ENCODE assay signal across 29 cellular contexts in genomic region chr5:91794856-91795548, GRCh38.
"Had no signal": no experiment of that assay in that cellular context is flagged by ENCODE, and none has a peak within 500 bp of the region (broad histone marks: within the 10 kb centered on the region; RNA-seq: fewer than 3 reads in every experiment).

No MANE protein-coding gene starts in this region.

- FAIRE-seq: astrocyte, endothelial cell of umbilical vein, islet of Langerhans had no signal

- H3K36me3 Mint-ChIP-seq: activated naive CD4-positive, alpha-beta T cell treated with anti-CD3 and anti-CD28 coated beads, Interleukin-2, amount 10 ng/mL, durations not matched to agents 7 days and 5 days; activated naive CD8-positive, alpha-beta T cell treated with anti-CD3 and anti-CD28 coated beads, Interleukin-2, amount 10 ng/mL, durations not matched to agents 7 days and 5 days; natural killer cell; neural progenitor cell had no signal

- DNase-seq: activated CD4-positive, alpha-beta memory T cell treated with anti-CD3 and anti-CD28 coated beads, Interleukin-2, amount 10 ng/mL, durations not matched to agents 7 days and 5 days; activated CD4-positive, alpha-beta T cell treated with anti-CD3 and anti-CD28 coated beads for 1 hour; activated CD4-positive, alpha-beta T cell treated with anti-CD3 and anti-CD28 coated beads, Interleukin-2, amount 10 ng/mL, durations not matched to agents 7 days and 5 days; activated CD8-positive, alpha-beta memory T cell treated with anti-CD3 and anti-CD28 coated beads, Interleukin-2, amount 50 U/mL, for 48 hours; activated gamma-delta T cell; activated naive CD4-positive, alpha-beta T cell treated with anti-CD3 and anti-CD28 coated beads, Interleukin-2, amount 10 ng/mL, durations not matched to agents 7 days and 5 days; activated naive CD8-positive, alpha-beta T cell treated with anti-CD3 and anti-CD28 coated beads, Interleukin-2, amount 10 ng/mL, durations not matched to agents 7 days and 5 days; activated T-cell treated with anti-CD3 and anti-CD28 coated beads, Interleukin-2, amount 50 U/mL, for 24 hours; amniotic stem cell; cortex of kidney; foreskin melanocyte; left ventricle myocardium inferior; mesendoderm; natural killer cell; occipital lobe; stimulated activated CD4-positive, alpha-beta T cell treated with anti-CD3 and anti-CD28 coated beads, Interleukin-15, amount 100 ng/mL, for 24 hours; stimulated activated CD4-positive, alpha-beta T cell treated with anti-CD3 and anti-CD28 coated beads, Interleukin-2, amount 100 ng/mL, for 24 hours; stimulated activated naive CD4-positive, alpha-beta T cell; T-helper 2 cell; tibial artery; upper lobe of right lung had no signal

- H3K4me3 Mint-ChIP-seq: activated CD4-positive, alpha-beta memory T cell treated with anti-CD3 and anti-CD28 coated beads, Interleukin-2, amount 10 ng/mL, durations not matched to agents 7 days and 5 days; activated CD4-positive, alpha-beta T cell treated with anti-CD3 and anti-CD28 coated beads, Interleukin-2, amount 10 ng/mL, durations not matched to agents 7 days and 5 days; activated naive CD4-positive, alpha-beta T cell treated with anti-CD3 and anti-CD28 coated beads, Interleukin-2, amount 10 ng/mL, durations not matched to agents 7 days and 5 days; activated naive CD8-positive, alpha-beta T cell treated with anti-CD3 and anti-CD28 coated beads, Interleukin-2, amount 10 ng/mL, durations not matched to agents 7 days and 5 days; activated T-cell treated with anti-CD3 and anti-CD28 coated beads, Interleukin-2, amount 50 U/mL, for 24 hours; natural killer cell; neural progenitor cell had no signal

- H3K27ac Mint-ChIP-seq: activated CD4-positive, alpha-beta memory T cell treated with anti-CD3 and anti-CD28 coated beads, Interleukin-2, amount 10 ng/mL, durations not matched to agents 7 days and 5 days; activated CD4-positive, alpha-beta T cell treated with anti-CD3 and anti-CD28 coated beads, Interleukin-2, amount 10 ng/mL, durations not matched to agents 7 days and 5 days; activated naive CD4-positive, alpha-beta T cell treated with anti-CD3 and anti-CD28 coated beads, Interleukin-2, amount 10 ng/mL, durations not matched to agents 7 days and 5 days; activated naive CD8-positive, alpha-beta T cell treated with anti-CD3 and anti-CD28 coated beads, Interleukin-2, amount 10 ng/mL, durations not matched to agents 7 days and 5 days; activated T-cell treated with anti-CD3 and anti-CD28 coated beads, Interleukin-2, amount 50 U/mL, for 24 hours; natural killer cell; neural progenitor cell had no signal

- H3K27me3 Mint-ChIP-seq: activated CD4-positive, alpha-beta memory T cell treated with anti-CD3 and anti-CD28 coated beads, Interleukin-2, amount 10 ng/mL, durations not matched to agents 7 days and 5 days; activated CD4-positive, alpha-beta T cell treated with anti-CD3 and anti-CD28 coated beads, Interleukin-2, amount 10 ng/mL, durations not matched to agents 7 days and 5 days; activated naive CD4-positive, alpha-beta T cell treated with anti-CD3 and anti-CD28 coated beads, Interleukin-2, amount 10 ng/mL, durations not matched to agents 7 days and 5 days; activated naive CD8-positive, alpha-beta T cell treated with anti-CD3 and anti-CD28 coated beads, Interleukin-2, amount 10 ng/mL, durations not matched to agents 7 days and 5 days; activated T-cell treated with anti-CD3 and anti-CD28 coated beads, Interleukin-2, amount 50 U/mL, for 24 hours had no signal

- H3K36me3 ChIP-seq: cardiac muscle cell, left ventricle myocardium inferior, neural progenitor cell, right atrium auricular region, suprapubic skin, tibial artery, upper lobe of right lung had no signal

- H3K27me3 ChIP-seq: cardiac muscle cell, neural progenitor cell, right atrium auricular region, suprapubic skin, tibial artery, upper lobe of right lung had no signal

- H3K4me1 Mint-ChIP-seq: activated CD4-positive, alpha-beta memory T cell treated with anti-CD3 and anti-CD28 coated beads, Interleukin-2, amount 10 ng/mL, durations not matched to agents 7 days and 5 days; activated CD4-positive, alpha-beta T cell treated with anti-CD3 and anti-CD28 coated beads, Interleukin-2, amount 10 ng/mL, durations not matched to agents 7 days and 5 days; activated naive CD4-positive, alpha-beta T cell treated with anti-CD3 and anti-CD28 coated beads, Interleukin-2, amount 10 ng/mL, durations not matched to agents 7 days and 5 days; activated naive CD8-positive, alpha-beta T cell treated with anti-CD3 and anti-CD28 coated beads, Interleukin-2, amount 10 ng/mL, durations not matched to agents 7 days and 5 days; natural killer cell had no signal

- H3K27ac ChIP-seq: cardiac muscle cell, left ventricle myocardium inferior, neural progenitor cell, right atrium auricular region, suprapubic skin, tibial artery, upper lobe of right lung had no signal

- H3K4me1 ChIP-seq: left ventricle myocardium inferior, neural progenitor cell, right atrium auricular region, suprapubic skin, tibial artery, upper lobe of right lung had no signal

- H3K9ac ChIP-seq: neural progenitor cell had no signal

- H3K9me3 Mint-ChIP-seq: activated CD4-positive, alpha-beta memory T cell treated with anti-CD3 and anti-CD28 coated beads, Interleukin-2, amount 10 ng/mL, durations not matched to agents 7 days and 5 days; activated CD4-positive, alpha-beta T cell treated with anti-CD3 and anti-CD28 coated beads, Interleukin-2, amount 10 ng/mL, durations not matched to agents 7 days and 5 days; activated naive CD8-positive, alpha-beta T cell treated with anti-CD3 and anti-CD28 coated beads, Interleukin-2, amount 10 ng/mL, durations not matched to agents 7 days and 5 days had no signal

- H3K9me3 ChIP-seq: left ventricle myocardium inferior, right atrium auricular region, suprapubic skin, tibial artery, upper lobe of right lung had no signal

- H3K4me2 ChIP-seq: neural progenitor cell had no signal

- ATAC-seq: natural killer cell, upper lobe of right lung had no signal

- H3K4me3 ChIP-seq: cardiac muscle cell, left ventricle myocardium inferior, lung, neural progenitor cell, right atrium auricular region, suprapubic skin, tibial artery, upper lobe of right lung had no signal
